8 cellular contexts compared by ENCODE assay signal in genomic region chr4:122716825-122717448, GRCh38. TPM values are rescaled to one million over a fixed set of nuclear protein-coding genes. Genes with fewer than 3 reads are reported as not detected.
A peak's percentile ranks its signal among the peaks of the same experiment; 100 is the strongest.
DNase-seq lines count a peak whose midpoint lies in the region; ATAC-seq, FAIRE-seq and TF ChIP-seq lines count a peak whose summit lies in the region.

No MANE protein-coding gene starts in this region.

- H3K9me3 ChIP-seq in HepG2 (ENCODE audit: low read length), result no peaks in the 10 kb centered on the region

- no peak overlapping the region for H3K9ac ChIP-seq in HepG2 (ENCODE audit: insufficient read depth, low read depth, low read length)

- ATAC-seq in HG02610 (IDR thresholded peaks at IDR 0.05; ENCODE audit: unreplicated experiment), result peak; percentile 89
- peak; percentile 90 for ATAC-seq in activated CD4-positive, alpha-beta T cell treated with anti-CD3 and anti-CD28 coated beads for 36 hours
- ATAC-seq in HepG2, result peak; percentile 94

- 14% methylated on average over 4 of the region's 4 CpGs for WGBS in HepG2 (ENCODE audit: low lambda C conversion rate)

- H3K36me3 Mint-ChIP-seq in activated CD4-positive, alpha-beta T cell treated with anti-CD3 and anti-CD28 coated beads for 36 hours (ENCODE audit: low read depth), result peaks cover 6% of the 10 kb centered on the region
- no peaks in the 10 kb centered on the region for H3K36me3 Mint-ChIP-seq in chondrocyte (ENCODE audit: low read depth)

- no peaks in the 10 kb centered on the region for H3K79me2 ChIP-seq in HepG2 (ENCODE audit: insufficient read depth, low read length)

- CTCF ChIA-PET in activated CD4-positive, alpha-beta T cell treated with anti-CD3 and anti-CD28 coated beads for 36 hours (lab: Charles Lee), result interaction anchor here (0.5 to 5.9 kb wide), 38 partner anchors 12 to 817 kb away, joined by 3 to 49 read pairs (median 4); partner anchors contain the start of genes BBS12 and IL21
- CTCF ChIA-PET in HepG2 (lab: Yijun Ruan, JAX; ENCODE audit: low intra/inter-chr PET ratio, low total read pairs), result interaction anchor here (1.3 kb wide), 2 partner anchors 114 to 197 kb away, joined by 3 to 5 read pairs; no protein-coding TSS in a partner anchor

- in situ Hi-C loops in HepG2 (cut with HindIII; ENCODE audit: extremely low pct_ligation_motif_present, low pct_unique_long_range_greater_than_20kb), result no loop called here

- no peaks in the 10 kb centered on the region for H4K20me1 ChIP-seq in HepG2 (ENCODE audit: insufficient read depth, low read length)

- no peak overlapping the region for H3K4me2 ChIP-seq in HepG2 (ENCODE audit: low read depth, low read length)

- peak overlapping the region; percentile 26 for H3K4me3 Mint-ChIP-seq in activated CD4-positive, alpha-beta T cell treated with anti-CD3 and anti-CD28 coated beads for 36 hours
- H3K4me3 Mint-ChIP-seq in chondrocyte (ENCODE audit: unreplicated experiment), result no peak overlapping the region

- no peaks in the 10 kb centered on the region for H3K4me1 ChIP-seq in HepG2 (ENCODE audit: insufficient read depth, low read length)

- no peak overlapping the region for H3K27ac ChIP-seq in HepG2 (ENCODE audit: extremely low read length, insufficient read depth, low read length)

- H3K27ac Mint-ChIP-seq in activated CD4-positive, alpha-beta T cell treated with anti-CD3 and anti-CD28 coated beads for 36 hours, result peak overlapping the region; percentile 72
- no peak overlapping the region for H3K27ac Mint-ChIP-seq in chondrocyte (ENCODE audit: unreplicated experiment)

- DNase-seq in activated gamma-delta T cell treated with Interleukin-2 at 50 U/mL for 16 hours (peak; percentile 60), activated gamma-delta T cell (lab: John Stamatoyannopoulos, UW) (no peak), NCI-H128 (lab: John Stamatoyannopoulos, UW; ENCODE audit: unreplicated experiment) (peak; percentile 9), chondrocyte (ENCODE audit: low spot score) (no peak), HepG2 (ENCODE audit: low spot score) (peak; percentile 50)
- DNase-seq in activated CD4-positive, alpha-beta T cell treated with anti-CD3 and anti-CD28 coated beads for 36 hours, result peak; percentile 89
- DNase-seq in stimulated activated CD8-positive, alpha-beta memory T cell treated with anti-CD3 and anti-CD28 coated beads, Interleukin-12 subunit alpha, Interleukin-12 subunit beta, amount 100 ng/mL, for 24 hours (ENCODE audit: extremely low read depth), result peak; percentile 49

- TF ChIP-seq EP300 in HepG2 (IDR thresholded peaks at IDR 0.05; ENCODE audit: low read depth in 2 of 2, low read length in 2 of 2), result no peak
- no peak for TF ChIP-seq EP300 in HepG2 (CRISPR knock-in tag; IDR thresholded peaks at IDR 0.05; ENCODE audit: borderline replicate concordance)

- H3K4me3 ChIP-seq in HepG2 (replicated peaks in 1 of 3; ENCODE audit: insufficient read depth in 1 of 3, low read depth in 2 of 3, low read length in 3 of 3), result no peak overlapping the region

- no peaks in the 10 kb centered on the region for H3K36me3 ChIP-seq in HepG2 (replicated peaks in 1 of 2; ENCODE audit: control insufficient read depth in 1 of 2, insufficient read depth in 2 of 2, low read length in 2 of 2)

- H3K4me1 Mint-ChIP-seq in activated CD4-positive, alpha-beta T cell treated with anti-CD3 and anti-CD28 coated beads for 36 hours, result peaks cover 43% of the 10 kb centered on the region
- peaks cover 2% of the 10 kb centered on the region for H3K4me1 Mint-ChIP-seq in chondrocyte (ENCODE audit: low read depth)

- TF ChIP-seq CTCF in chondrocyte (IDR thresholded peaks at IDR 0.05), result peak; percentile 95
- peak; percentile 75 for TF ChIP-seq CTCF in HepG2 (CRISPR knock-in tag; IDR thresholded peaks at IDR 0.05)

- POLR2A ChIA-PET in activated CD4-positive, alpha-beta T cell treated with anti-CD3 and anti-CD28 coated beads for 36 hours (lab: Charles Lee), result interaction anchor here (0.6 to 1.0 kb wide), 3 partner anchors 15 to 114 kb away, joined by 3 to 4 read pairs (median 4); partner anchors contain the start of gene BBS12
- POLR2A ChIA-PET in HepG2 (lab: Yijun Ruan, JAX), result no interaction called here

- H3K9me3 Mint-ChIP-seq in activated CD4-positive, alpha-beta T cell treated with anti-CD3 and anti-CD28 coated beads for 36 hours (ENCODE audit: low read depth), result no peaks in the 10 kb centered on the region
- no peaks in the 10 kb centered on the region for H3K9me3 Mint-ChIP-seq in chondrocyte (ENCODE audit: low read depth)

- peaks cover 2% of the 10 kb centered on the region for H3K27me3 Mint-ChIP-seq in activated CD4-positive, alpha-beta T cell treated with anti-CD3 and anti-CD28 coated beads for 36 hours
- no peaks in the 10 kb centered on the region for H3K27me3 Mint-ChIP-seq in chondrocyte (ENCODE audit: low read depth)

- intact Hi-C loops in activated CD4-positive, alpha-beta T cell treated with anti-CD3 and anti-CD28 coated beads for 36 hours (cut with DNase I, micrococcal nuclease), result loop anchor here (1.0 to 10.0 kb wide), 5 partner anchors 16 to 766 kb away; partner anchors contain the start of gene BBS12 (in 1 of the 2)
- intact Hi-C loops in HepG2 (cut with micrococcal nuclease; ENCODE audit: unreplicated experiment), result loop anchor here (2.0 kb wide), 2 partner anchors 114 to 816 kb away; no protein-coding TSS in a partner anchor

- H2AFZ ChIP-seq in HepG2 (ENCODE audit: low read length), result no peak overlapping the region

- TF ChIP-seq POLR2A in HepG2 (IDR thresholded peaks at IDR 0.05; ENCODE audit: insufficient read depth in 1 of 2, low read depth in 2 of 2, low read length in 2 of 2), result no peak

- BruUV-seq in HepG2 (replicated peaks; lab: Mats Ljungman, UMichigan), result no TSS peak

- FAIRE-seq in HepG2 (lab: Jason Lieb, UNC), result peak; percentile 42

- no peak for TF ChIP-seq RAD21 in HepG2 (CRISPR knock-in tag; IDR thresholded peaks at IDR 0.05)

- no peaks in the 10 kb centered on the region; a peak in 1 of 5 replicates for H3K27me3 ChIP-seq in HepG2 (ENCODE audit: control insufficient read depth in 1 of 2, insufficient read depth in 2 of 2, low read length in 2 of 2)

TF ChIP-seq in HepG2, 621 proteins besides CTCF, POLR2A, EP300 and RAD21:
- TF ChIP-seq, protein P1, sequence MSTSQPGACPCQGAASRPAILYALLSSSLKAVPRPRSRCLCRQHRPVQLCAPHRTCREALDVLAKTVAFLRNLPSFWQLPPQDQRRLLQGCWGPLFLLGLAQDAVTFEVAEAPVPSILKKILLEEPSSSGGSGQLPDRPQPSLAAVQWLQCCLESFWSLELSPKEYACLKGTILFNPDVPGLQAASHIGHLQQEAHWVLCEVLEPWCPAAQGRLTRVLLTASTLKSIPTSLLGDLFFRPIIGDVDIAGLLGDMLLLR (CRISPR knock-in tag; IDR thresholded peaks at IDR 0.05), result no peak
- TF ChIP-seq, protein P2, sequence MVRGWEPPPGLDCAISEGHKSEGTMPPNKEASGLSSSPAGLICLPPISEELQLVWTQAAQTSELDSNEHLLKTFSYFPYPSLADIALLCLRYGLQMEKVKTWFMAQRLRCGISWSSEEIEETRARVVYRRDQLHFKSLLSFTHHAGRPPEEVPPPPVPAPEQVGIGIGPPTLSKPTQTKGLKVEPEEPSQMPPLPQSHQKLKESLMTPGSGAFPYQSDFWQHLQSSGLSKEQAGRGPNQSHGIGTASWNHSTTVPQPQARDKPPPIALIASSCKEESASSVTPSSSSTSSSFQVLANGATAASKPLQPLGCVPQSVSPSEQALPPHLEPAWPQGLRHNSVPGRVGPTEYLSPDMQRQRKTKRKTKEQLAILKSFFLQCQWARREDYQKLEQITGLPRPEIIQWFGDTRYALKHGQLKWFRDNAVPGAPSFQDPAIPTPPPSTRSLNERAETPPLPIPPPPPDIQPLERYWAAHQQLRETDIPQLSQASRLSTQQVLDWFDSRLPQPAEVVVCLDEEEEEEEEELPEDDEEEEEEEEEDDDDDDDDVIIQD (CRISPR knock-in tag; IDR thresholded peaks at IDR 0.05; ENCODE audit: low read depth), result peak; percentile 24; the same call in 1 of the 2 replicates
- TF ChIP-seq PHF5A (CRISPR knock-in tag; IDR thresholded peaks at IDR 0.05; ENCODE audit: low read depth, unreplicated experiment), result no peak
- TF ChIP-seq STAG1 (CRISPR knock-in tag; IDR thresholded peaks at IDR 0.05), result peak; percentile 63
- no peak for TF ChIP-seq HHEX (CRISPR knock-in tag; IDR thresholded peaks at IDR 0.05)
- peak; percentile 37; the same call in 1 of the 2 replicates for TF ChIP-seq SMC3 (IDR thresholded peaks at IDR 0.05; ENCODE audit: low read length)

RNA-seq across cellular contexts. Expression of gene BBS12, which starts 15.6 kb away (rescaled TPM):
- 1 to 10 TPM; 2.8 to 3.9 TPM for total RNA-seq in activated CD4-positive, alpha-beta T cell treated with anti-CD3 and anti-CD28 coated beads for 36 hours
- total RNA-seq in chondrocyte (3.3 to 5.4 TPM (median 3.3 TPM) in 3 replicates), HepG2 (2016; rRNA removed; fragmentation: Illumina TruSeq; extraction: Trizol) (1.7 and 2.1 TPM in 2 replicates)
- total RNA-seq in HepG2 (2016; cell fraction: cytosol; rRNA removed; fragmentation: Illumina TruSeq; extraction: Trizol; ENCODE audit: low read depth), result 0.18 and 0.20 TPM in 2 replicates
- total RNA-seq in HepG2 (2016; cell fraction: insoluble cytoplasmic fraction; rRNA removed; fragmentation: Illumina TruSeq; extraction: Trizol), result 1.5 and 2.4 TPM in 2 replicates
- total RNA-seq in HepG2 (2016; cell fraction: membrane; rRNA removed; fragmentation: Illumina TruSeq; extraction: Trizol), result 0.90 TPM in 2 replicates
- 1.0 and 1.2 TPM in 2 replicates for total RNA-seq in HepG2 (2016; cell fraction: nucleus; rRNA removed; fragmentation: Illumina TruSeq; extraction: Trizol)
- 0.29 and 0.32 TPM in 2 replicates for polyA plus RNA-seq in HepG2 (2011; rRNA removed)
- polyA plus RNA-seq in HepG2 (2011; cell fraction: cytosol; rRNA removed), result 0.17 and 0.35 TPM in 2 replicates
- polyA plus RNA-seq in HepG2 (2011; cell fraction: nucleus; rRNA removed), result 0.18 and 0.29 TPM in 2 replicates
- 1.0 and 1.5 TPM in 2 replicates for polyA plus RNA-seq in HepG2 (2012)
- polyA plus RNA-seq in HepG2 (2016; cell fraction: cytosol; fragmentation: Illumina TruSeq; extraction: Trizol; ENCODE audit: low read depth), result 0.08 and 0.09 TPM in 2 replicates
- polyA plus RNA-seq in HepG2 (2016; cell fraction: insoluble cytoplasmic fraction; fragmentation: Illumina TruSeq; extraction: Trizol; ENCODE audit: low read depth), result 1.3 and 1.6 TPM in 2 replicates
- 0.26 and 0.31 TPM in 2 replicates for polyA plus RNA-seq in HepG2 (2016; cell fraction: membrane; fragmentation: Illumina TruSeq; extraction: Trizol; ENCODE audit: low read depth)
- 0.57 and 1.1 TPM in 2 replicates for polyA plus RNA-seq in HepG2 (2016; cell fraction: nucleus; fragmentation: Illumina TruSeq; extraction: Trizol; ENCODE audit: insufficient read depth, low read depth)
- polyA minus RNA-seq in HepG2 (2011; rRNA and poly(A)+ RNA removed; ENCODE audit: low replicate concordance), result 0.24 and 0.77 TPM in 2 replicates
- 0.79 and 0.89 TPM in 2 replicates for polyA minus RNA-seq in HepG2 (2011; cell fraction: cytosol; rRNA and poly(A)+ RNA removed)
- 2.3 and 4.0 TPM in 2 replicates for polyA minus RNA-seq in HepG2 (2011; cell fraction: nucleus; rRNA and poly(A)+ RNA removed)

Comparison
In these comparisons a context has a peak if more than half of its experiments do, and no peak if none do; other contexts are left out.
1. DNase-seq: peak in activated gamma-delta T cell treated with Interleukin-2 at 50 U/mL for 16 hours (single experiment), NCI-H128 (single experiment), activated CD4-positive, alpha-beta T cell treated with anti-CD3 and anti-CD28 coated beads for 36 hours (single experiment), HepG2 (single experiment) and stimulated activated CD8-positive, alpha-beta memory T cell treated with anti-CD3 and anti-CD28 coated beads, Interleukin-12 subunit alpha, Interleukin-12 subunit beta, amount 100 ng/mL, for 24 hours (single experiment); none in activated gamma-delta T cell (single experiment) and chondrocyte (single experiment).
2. Peak in every context shown above with its lines, with median percentiles within 50 percentile points of each other: ATAC-seq.